8 cellular contexts compared by ENCODE assay signal in the genomic region with DNA sequence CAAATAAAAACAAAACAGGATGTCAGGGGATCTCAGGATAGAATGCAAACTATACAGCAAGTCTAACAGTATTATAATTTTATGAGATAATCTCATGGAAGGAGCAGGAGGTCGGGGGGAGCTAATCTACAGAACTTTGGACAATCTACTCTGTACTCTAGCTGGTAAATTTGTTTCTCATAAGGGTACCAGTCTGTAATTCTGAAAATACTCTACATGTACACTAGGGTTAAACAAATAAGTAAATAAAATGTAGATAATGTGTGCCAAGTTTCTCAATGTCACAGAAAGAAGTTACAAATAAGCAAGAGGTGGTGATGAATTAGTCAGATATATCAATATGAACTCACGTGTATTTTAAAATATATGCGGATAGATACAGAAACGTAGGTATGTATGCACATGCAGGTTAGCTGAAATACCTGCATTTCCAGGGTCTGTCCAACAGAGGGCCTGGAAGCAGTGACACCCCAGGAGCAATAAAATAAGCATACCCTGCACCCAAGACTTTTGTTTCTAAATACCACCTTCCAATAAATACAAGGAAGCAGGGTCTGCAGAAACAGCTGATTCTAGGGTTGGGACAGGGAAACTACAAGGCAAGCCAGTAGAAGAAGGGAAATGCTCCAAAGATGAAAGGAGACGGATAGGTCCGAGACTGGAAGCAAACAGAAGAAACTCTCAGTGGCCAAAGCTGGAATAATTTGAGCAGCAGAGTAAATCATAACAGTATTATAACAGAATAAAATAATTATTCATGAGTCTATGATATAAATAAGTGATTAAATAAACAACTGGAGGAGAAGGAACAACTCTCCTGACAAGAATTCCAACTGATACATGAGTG. TPM values are rescaled to one million over a fixed set of nuclear protein-coding genes. Genes with fewer than 3 reads are reported as not detected.
DNase-seq lines count a peak whose midpoint lies in the region; ATAC-seq and TF ChIP-seq lines count a peak whose summit lies in the region.

No MANE protein-coding gene starts in this region.

- intact Hi-C loops in left colon (cut with DNase I, micrococcal nuclease), result no loop called here

- ATAC-seq in HG02852 (IDR thresholded peaks at IDR 0.05; ENCODE audit: unreplicated experiment) (peak; percentile 68), left colon (peak; percentile 80)

- H3K9me3 ChIP-seq in SJCRH30 (replicated peaks), result no peaks in the 10 kb centered on the region

- DNase-seq in activated gamma-delta T cell treated with Interleukin-2 at 50 U/mL for 16 hours, result peak; percentile 41
- no peak for DNase-seq in activated gamma-delta T cell (lab: John Stamatoyannopoulos, UW)
- peak; percentile 17 to 48 for DNase-seq in SJCRH30
- DNase-seq in astrocyte of the cerebellum (ENCODE audit: low read depth), result no peak
- DNase-seq in left colon, result peak in 1 of 2 donors; percentile 55
- peak; percentile 52 for DNase-seq in stimulated activated CD8-positive, alpha-beta memory T cell treated with anti-CD3 and anti-CD28 coated beads, Interleukin-4, amount 100 ng/mL, for 48 hours
- DNase-seq in middle frontal gyrus (ENCODE audit: extremely low spot score, low spot score), result no peak

- in situ Hi-C loops in astrocyte of the cerebellum (cut with HindIII; ENCODE audit: low sequenced_read_pairs), result no loop called here

- peaks cover 5% of the 10 kb centered on the region; the same call in 1 of the 2 replicates for H3K36me3 ChIP-seq in SJCRH30

- no peaks in the 10 kb centered on the region for H3K27me3 ChIP-seq in SJCRH30

- peak; percentile 68 for TF ChIP-seq CTCF in astrocyte of the cerebellum (IDR thresholded peaks at IDR 0.05; ENCODE audit: low read depth, low read length, missing control alignments)

- no peak overlapping the region for H3K27ac ChIP-seq in SJCRH30

- no peaks in the 10 kb centered on the region for H3K4me1 ChIP-seq in SJCRH30

- H3K4me3 ChIP-seq in SJCRH30 (no peak overlapping the region), astrocyte of the cerebellum (ENCODE audit: low read depth, low read length) (no peak overlapping the region)

RNA-seq across cellular contexts. Expression of a gene that starts 27.8 kb away (rescaled TPM):
- 64.8 and 75.7 TPM in 2 replicates for total RNA-seq in SJCRH30 (2014; rRNA removed; shearing (Covaris generic))
- 10 to 100 TPM in 1 of 2 donors, 1 to 10 TPM in 1; 9.3 to 13.4 TPM for total RNA-seq in left colon

Comparison
In these comparisons a context has a peak if more than half of its experiments do, and no peak if none do; other contexts are left out.
1. DNase-seq: peak in activated gamma-delta T cell treated with Interleukin-2 at 50 U/mL for 16 hours (single experiment), SJCRH30 (2 of 2) and stimulated activated CD8-positive, alpha-beta memory T cell treated with anti-CD3 and anti-CD28 coated beads, Interleukin-4, amount 100 ng/mL, for 48 hours (single experiment); none in activated gamma-delta T cell (single experiment), astrocyte of the cerebellum (single experiment) and middle frontal gyrus (single experiment).